ENCODE assay signal across 19 cellular contexts in the genomic region with DNA sequence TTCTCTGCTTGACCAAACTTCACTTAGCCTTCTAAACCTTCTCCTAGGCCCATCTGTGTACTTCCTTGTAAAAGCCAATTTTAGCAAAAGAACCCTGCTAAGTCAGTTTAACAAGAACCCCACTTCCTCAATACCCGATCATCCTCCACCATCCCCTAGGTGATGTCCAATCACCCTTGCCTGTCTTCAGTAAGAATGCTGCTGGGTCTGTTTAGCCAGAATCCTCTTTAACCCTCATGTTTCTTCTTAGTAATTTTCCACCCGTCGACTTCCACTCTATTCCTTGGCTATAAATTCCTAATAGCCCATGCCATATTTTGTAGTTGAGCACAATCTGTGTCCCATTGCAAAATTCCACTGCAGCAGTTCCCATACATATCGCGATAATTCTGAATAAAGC.
DNase-seq lines count a peak whose midpoint lies in the region; ATAC-seq and TF ChIP-seq lines count a peak whose summit lies in the region.
"Had no signal": no experiment of that assay in that cellular context is flagged by ENCODE, and none has a peak within 500 bp of the region (broad histone marks: within the 10 kb centered on the region; RNA-seq: fewer than 3 reads in every experiment).

No MANE protein-coding gene starts in this region.

- no peak overlapping the region for H3K4me3 Mint-ChIP-seq in stimulated activated naive CD8-positive, alpha-beta T cell treated with anti-CD3 and anti-CD28 coated beads, Interleukin-15, amount 100 ng/mL, for 72 hours
- H3K4me3 Mint-ChIP-seq: B cell; CD8-positive, alpha-beta T cell; GM23338 had no signal

- no peak overlapping the region for H4K5ac ChIP-seq in mesendoderm (ENCODE audit: low read length)

- TF ChIP-seq CTCF in Loucy (conservative IDR thresholded peaks at IDR 0.05; ENCODE audit: low read length): no peak

- H3K36me3 ChIP-seq in Loucy (ENCODE audit: insufficient read depth, low read length): no peaks in the 10 kb centered on the region
- H3K36me3 ChIP-seq in mesendoderm (ENCODE audit: control insufficient read depth, insufficient read depth, low read length): no peaks in the 10 kb centered on the region
- H3K36me3 ChIP-seq: BLaER1 treated with 17β-estradiol and CSF1 and Interleukin-3, amounts not matched to agents 10 nM and 100 nM had no signal

- no peak overlapping the region for H3K4me3 ChIP-seq in Loucy (ENCODE audit: low read length, poor library complexity, severe bottlenecking)
- H3K4me3 ChIP-seq in mesendoderm (ENCODE audit: low read length): no peak overlapping the region
- H3K4me3 ChIP-seq: BLaER1 treated with 17β-estradiol and CSF1 and Interleukin-3, amounts not matched to agents 10 nM and 100 nM; GM23338 had no signal

- H3K27me3 Mint-ChIP-seq in stimulated activated naive CD8-positive, alpha-beta T cell treated with anti-CD3 and anti-CD28 coated beads, Interleukin-15, amount 100 ng/mL, for 72 hours: no peaks in the 10 kb centered on the region

- H3K56ac ChIP-seq in mesendoderm (ENCODE audit: low read length): no peak overlapping the region

- no peak overlapping the region for H2BK5ac ChIP-seq in mesendoderm (ENCODE audit: low read length)

- no peak overlapping the region for H3K27ac Mint-ChIP-seq in stimulated activated naive CD8-positive, alpha-beta T cell treated with anti-CD3 and anti-CD28 coated beads, Interleukin-15, amount 100 ng/mL, for 72 hours
- H3K27ac Mint-ChIP-seq: B cell; CD8-positive, alpha-beta T cell; GM23338 had no signal

- peak overlapping the region; percentile 35; the same call in 1 of the 2 replicates for H2AFZ ChIP-seq in Loucy (ENCODE audit: low read length)
- H2AFZ ChIP-seq: GM23338 had no signal

- DNase-seq in SKM-1 treated with dmso at 0.1 percent for 144 hours (lab: John Stamatoyannopoulos, UW; ENCODE audit: unreplicated experiment) (peak; percentile 9), SKM-1 (lab: John Stamatoyannopoulos, UW; ENCODE audit: unreplicated experiment) (no peak), mesendoderm (peak; percentile 40), pons (ENCODE audit: low spot score) (peak; percentile 26), HK-2 (ENCODE audit: unreplicated experiment) (no peak)
- no peak for DNase-seq in stimulated activated naive CD8-positive, alpha-beta T cell treated with anti-CD3 and anti-CD28 coated beads, Interleukin-15, amount 100 ng/mL, for 72 hours
- DNase-seq: 8988T; CD8-positive, alpha-beta T cell; DMS 273 treated with DMSO at 0.1 percent for 48 hours; DMS53; DND-41; EL; HCEC 1CT had no signal

- H3K79me2 ChIP-seq in Loucy (ENCODE audit: insufficient read depth, low read length) (no peaks in the 10 kb centered on the region), mesendoderm (ENCODE audit: control insufficient read depth, insufficient read depth, low read length) (no peaks in the 10 kb centered on the region)

- H3K4me1 ChIP-seq in Loucy (ENCODE audit: insufficient read depth, low read length, poor library complexity, severe bottlenecking): no peaks in the 10 kb centered on the region
- no peaks in the 10 kb centered on the region for H3K4me1 ChIP-seq in mesendoderm (ENCODE audit: control insufficient read depth, low read depth, low read length)

- no peak overlapping the region for H3K4ac ChIP-seq in mesendoderm (ENCODE audit: low read depth, low read length)

- H3K9me3 Mint-ChIP-seq in stimulated activated naive CD8-positive, alpha-beta T cell treated with anti-CD3 and anti-CD28 coated beads, Interleukin-15, amount 100 ng/mL, for 72 hours: no peaks in the 10 kb centered on the region
- H3K9me3 Mint-ChIP-seq: CD8-positive, alpha-beta T cell; GM23338 had no signal

- H3K18ac ChIP-seq in mesendoderm (ENCODE audit: low read length): no peak overlapping the region

- H3F3A ChIP-seq in Loucy (ENCODE audit: low read depth): no peaks in the 10 kb centered on the region

- H3K79me1 ChIP-seq in mesendoderm (ENCODE audit: low read length): no peaks in the 10 kb centered on the region

- H3K4me2 ChIP-seq in Loucy (ENCODE audit: low read depth, low read length, poor library complexity, severe bottlenecking) (no peak overlapping the region), mesendoderm (ENCODE audit: low read length) (no peak overlapping the region)
- H3K4me2 ChIP-seq: BLaER1 treated with 17β-estradiol and CSF1 and Interleukin-3, amounts not matched to agents 10 nM and 100 nM; GM23338 had no signal

- no CpG with 5 or more reads among the region's 5 CpGs for WGBS in mesendoderm (ENCODE audit: extremely low coverage, insufficient coverage, low lambda C conversion rate)

- no peaks in the 10 kb centered on the region for H3K4me1 Mint-ChIP-seq in stimulated activated naive CD8-positive, alpha-beta T cell treated with anti-CD3 and anti-CD28 coated beads, Interleukin-15, amount 100 ng/mL, for 72 hours
- H3K4me1 Mint-ChIP-seq: B cell had no signal

- no peak for ATAC-seq in GM18867 (IDR thresholded peaks at IDR 0.05; ENCODE audit: unreplicated experiment)
- ATAC-seq in stimulated activated naive CD8-positive, alpha-beta T cell treated with anti-CD3 and anti-CD28 coated beads, Interleukin-15, amount 100 ng/mL, for 72 hours: no peak
- ATAC-seq: CD8-positive, alpha-beta T cell; GM23338 had no signal

- H2AK5ac ChIP-seq in mesendoderm (ENCODE audit: low read length): no peak overlapping the region

- no peak overlapping the region for H3K23ac ChIP-seq in mesendoderm (ENCODE audit: low read length)

- H4K8ac ChIP-seq in mesendoderm (ENCODE audit: low read depth, low read length): no peak overlapping the region

- H2BK15ac ChIP-seq in mesendoderm (replicated peaks; ENCODE audit: low read depth): no peak overlapping the region

- H3K9ac ChIP-seq in Loucy (ENCODE audit: low read depth, low read length, poor library complexity, severe bottlenecking) (no peak overlapping the region), mesendoderm (ENCODE audit: low read length) (no peak overlapping the region)
- H3K9ac ChIP-seq: BLaER1 treated with 17β-estradiol and CSF1 and Interleukin-3, amounts not matched to agents 10 nM and 100 nM had no signal

- no peaks in the 10 kb centered on the region for H4K20me1 ChIP-seq in Loucy (ENCODE audit: insufficient read depth, low read length, poor library complexity, severe bottlenecking)
- H4K20me1 ChIP-seq: BLaER1 treated with 17β-estradiol and CSF1 and Interleukin-3, amounts not matched to agents 10 nM and 100 nM had no signal

- H3K27me3 ChIP-seq in Loucy (ENCODE audit: insufficient read depth, low read length, poor library complexity, severe bottlenecking) (no peaks in the 10 kb centered on the region), mesendoderm (ENCODE audit: insufficient read depth, low read length, poor library complexity) (no peaks in the 10 kb centered on the region)
- H3K27me3 ChIP-seq: BLaER1 treated with 17β-estradiol and CSF1 and Interleukin-3, amounts not matched to agents 10 nM and 100 nM had no signal

- no peak overlapping the region for H2BK120ac ChIP-seq in mesendoderm (ENCODE audit: low read depth, low read length)

- no peaks in the 10 kb centered on the region for H3K9me3 ChIP-seq in Loucy (ENCODE audit: insufficient read depth, low read depth, low read length)

- H3K27ac ChIP-seq in mesendoderm (ENCODE audit: low read depth, low read length): no peak overlapping the region
- H3K27ac ChIP-seq: BLaER1 treated with 17β-estradiol and CSF1 and Interleukin-3, amounts not matched to agents 10 nM and 100 nM; HL-60 had no signal

- no peaks in the 10 kb centered on the region for H3K9me2 ChIP-seq in Loucy (replicated peaks; ENCODE audit: low read depth, low read length)

Comparison
In these comparisons a context has a peak if more than half of its experiments do, and no peak if none do; other contexts are left out.
1. DNase-seq: peak in SKM-1 treated with dmso at 0.1 percent for 144 hours (single experiment), mesendoderm (single experiment) and pons (single experiment); none in SKM-1 (single experiment), HK-2 (single experiment) and stimulated activated naive CD8-positive, alpha-beta T cell treated with anti-CD3 and anti-CD28 coated beads, Interleukin-15, amount 100 ng/mL, for 72 hours (0 of 2).